In the genomic region with DNA sequence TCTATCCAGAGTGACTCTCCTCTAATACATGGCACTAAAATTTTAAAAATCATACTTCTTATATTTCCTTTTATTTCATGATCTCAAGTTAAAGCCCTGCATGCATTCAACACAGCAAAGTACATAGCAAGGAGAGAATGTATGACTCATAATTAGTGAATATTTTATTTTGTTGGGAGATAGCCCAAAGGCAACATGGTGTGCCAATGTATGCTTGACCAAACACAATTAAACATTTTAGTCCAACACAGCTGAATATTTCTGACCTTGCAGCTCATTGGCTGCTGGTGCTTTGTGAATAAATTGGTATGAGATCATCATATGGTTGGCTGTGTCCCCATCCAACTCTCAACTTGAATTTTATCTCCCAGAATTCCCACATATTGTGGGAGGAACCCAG, we compare ENCODE assay signal across 18 cellular contexts.
DNase-seq lines count a peak whose midpoint lies in the region; ATAC-seq and TF ChIP-seq lines count a peak whose summit lies in the region.
"Had no signal": no experiment of that assay in that cellular context is flagged by ENCODE, and none has a peak within 500 bp of the region (broad histone marks: within the 10 kb centered on the region; RNA-seq: fewer than 3 reads in every experiment).

No MANE protein-coding gene starts in this region.

- H3K4me3 Mint-ChIP-seq in activated CD8-positive, alpha-beta T cell treated with anti-CD3 and anti-CD28 coated beads for 36 hours: no peak overlapping the region
- H3K4me3 Mint-ChIP-seq in mesothelial cell of epicardium: no peak overlapping the region
- H3K4me3 Mint-ChIP-seq: activated CD4-positive, alpha-beta memory T cell treated with anti-CD3 and anti-CD28 coated beads, Interleukin-2, amount 10 ng/mL, durations not matched to agents 7 days and 5 days; activated T-helper 17 cell treated with anti-CD3 and anti-CD28 coated beads, Interleukin-2, amount 50 U/mL, for 72 hours; IgD-negative memory B cell; nephron had no signal

- H3K4me3 ChIP-seq in mammary epithelial cell (replicated peaks in 1 of 3; ENCODE audit: insufficient read depth in 1 of 3, low read depth in 2 of 3, low read length in 3 of 3): no peak overlapping the region
- H3K4me3 ChIP-seq: right atrium auricular region, tibial nerve had no signal

- dilution Hi-C loops in mammary epithelial cell (cut with HindIII; ENCODE audit: low sequenced_read_pairs): no loop called here

- no peaks in the 10 kb centered on the region for H3K4me1 ChIP-seq in mammary epithelial cell (ENCODE audit: insufficient read depth, low read length)
- H3K4me1 ChIP-seq: right atrium auricular region had no signal

- no peak overlapping the region for H3K9ac ChIP-seq in mammary epithelial cell (ENCODE audit: insufficient read depth, low read length)

- ATAC-seq in GM18907 (IDR thresholded peaks at IDR 0.05; ENCODE audit: unreplicated experiment) (no peak), GM19023 (IDR thresholded peaks at IDR 0.05; ENCODE audit: unreplicated experiment) (no peak)
- no peak for ATAC-seq in activated CD8-positive, alpha-beta T cell treated with anti-CD3 and anti-CD28 coated beads for 36 hours
- ATAC-seq: activated T-helper 17 cell treated with anti-CD3 and anti-CD28 coated beads, Interleukin-2, amount 50 U/mL, for 72 hours had no signal

- H3K36me3 Mint-ChIP-seq in activated CD8-positive, alpha-beta T cell treated with anti-CD3 and anti-CD28 coated beads for 36 hours (ENCODE audit: low read depth): no peaks in the 10 kb centered on the region
- H3K36me3 Mint-ChIP-seq in mesothelial cell of epicardium: no peaks in the 10 kb centered on the region
- H3K36me3 Mint-ChIP-seq: IgD-negative memory B cell had no signal

- no peaks in the 10 kb centered on the region for H3K79me2 ChIP-seq in mammary epithelial cell (ENCODE audit: insufficient read depth, low read length)

- POLR2A ChIA-PET in activated CD8-positive, alpha-beta T cell treated with anti-CD3 and anti-CD28 coated beads for 36 hours (lab: Charles Lee): no interaction called here

- H3K27me3 ChIP-seq in mammary epithelial cell (ENCODE audit: insufficient read depth, low read length): no peaks in the 10 kb centered on the region
- H3K27me3 ChIP-seq: right atrium auricular region, tibial nerve had no signal

- TF ChIP-seq CTCF in AG09319 (IDR thresholded peaks at IDR 0.05; ENCODE audit: low read depth, low read length): no peak
- TF ChIP-seq CTCF in mammary epithelial cell (conservative IDR thresholded peaks at IDR 0.05 in 1 of 2, IDR thresholded peaks at IDR 0.05 in 1 of 2; ENCODE audit: extremely low read depth in 1 of 2, insufficient read depth in 1 of 2, low read depth in 1 of 2, low read length in 2 of 2): no peak
- TF ChIP-seq CTCF in activated CD8-positive, alpha-beta T cell treated with anti-CD3 and anti-CD28 coated beads for 36 hours (IDR thresholded peaks at IDR 0.05): no peak
- no peak for TF ChIP-seq CTCF in mesothelial cell of epicardium (IDR thresholded peaks at IDR 0.05; ENCODE audit: unreplicated experiment)

- H3K4me2 ChIP-seq in mammary epithelial cell (ENCODE audit: insufficient read depth, low read depth, low read length): no peak overlapping the region

- intact Hi-C loops in mammary epithelial cell (cut with micrococcal nuclease): no loop called here
- intact Hi-C loops in activated CD8-positive, alpha-beta T cell treated with anti-CD3 and anti-CD28 coated beads for 36 hours (cut with micrococcal nuclease): no loop called here

- CTCF ChIA-PET in mammary epithelial cell (lab: Charles Lee; ENCODE audit: low non-redundant PET): no interaction called here
- CTCF ChIA-PET in activated CD8-positive, alpha-beta T cell treated with anti-CD3 and anti-CD28 coated beads for 36 hours (lab: Charles Lee): no interaction called here

- H3K27ac Mint-ChIP-seq in activated CD8-positive, alpha-beta T cell treated with anti-CD3 and anti-CD28 coated beads for 36 hours: no peak overlapping the region
- no peak overlapping the region for H3K27ac Mint-ChIP-seq in mesothelial cell of epicardium
- H3K27ac Mint-ChIP-seq: activated CD4-positive, alpha-beta memory T cell treated with anti-CD3 and anti-CD28 coated beads, Interleukin-2, amount 10 ng/mL, durations not matched to agents 7 days and 5 days; activated T-helper 17 cell treated with anti-CD3 and anti-CD28 coated beads, Interleukin-2, amount 50 U/mL, for 72 hours; IgD-negative memory B cell; nephron had no signal

- H4K20me1 ChIP-seq in mammary epithelial cell (ENCODE audit: insufficient read depth, low read length): no peaks in the 10 kb centered on the region

- no peak overlapping the region for H3K27ac ChIP-seq in mammary epithelial cell (ENCODE audit: insufficient read depth, low read depth, low read length)
- H3K27ac ChIP-seq: right atrium auricular region, tibial nerve had no signal

- no peaks in the 10 kb centered on the region for H3K9me3 Mint-ChIP-seq in activated CD8-positive, alpha-beta T cell treated with anti-CD3 and anti-CD28 coated beads for 36 hours
- peaks cover 22% of the 10 kb centered on the region for H3K9me3 Mint-ChIP-seq in mesothelial cell of epicardium

- no peak overlapping the region for H2AFZ ChIP-seq in mammary epithelial cell (ENCODE audit: low read depth, low read length)

- H3K4me1 Mint-ChIP-seq in activated CD8-positive, alpha-beta T cell treated with anti-CD3 and anti-CD28 coated beads for 36 hours (ENCODE audit: low read depth): no peaks in the 10 kb centered on the region
- H3K4me1 Mint-ChIP-seq in mesothelial cell of epicardium: no peaks in the 10 kb centered on the region
- H3K4me1 Mint-ChIP-seq: activated CD4-positive, alpha-beta memory T cell treated with anti-CD3 and anti-CD28 coated beads, Interleukin-2, amount 10 ng/mL, durations not matched to agents 7 days and 5 days; activated T-helper 17 cell treated with anti-CD3 and anti-CD28 coated beads, Interleukin-2, amount 50 U/mL, for 72 hours; IgD-negative memory B cell had no signal

- no peaks in the 10 kb centered on the region for H3K36me3 ChIP-seq in mammary epithelial cell (ENCODE audit: insufficient read depth, low read length)
- H3K36me3 ChIP-seq: right atrium auricular region, tibial nerve had no signal

- no peaks in the 10 kb centered on the region for H3K9me3 ChIP-seq in mammary epithelial cell (replicated peaks; ENCODE audit: insufficient read depth, low read length)
- H3K9me3 ChIP-seq: right atrium auricular region, tibial nerve had no signal

- H3K27me3 Mint-ChIP-seq in activated CD8-positive, alpha-beta T cell treated with anti-CD3 and anti-CD28 coated beads for 36 hours: no peaks in the 10 kb centered on the region
- H3K27me3 Mint-ChIP-seq in mesothelial cell of epicardium (ENCODE audit: low read depth): peaks cover 7% of the 10 kb centered on the region
- H3K27me3 Mint-ChIP-seq: activated CD4-positive, alpha-beta memory T cell treated with anti-CD3 and anti-CD28 coated beads, Interleukin-2, amount 10 ng/mL, durations not matched to agents 7 days and 5 days; activated T-helper 17 cell treated with anti-CD3 and anti-CD28 coated beads, Interleukin-2, amount 50 U/mL, for 72 hours had no signal

- no TSS peak for BruUV-seq in mammary epithelial cell (replicated peaks; lab: Mats Ljungman, UMichigan)

- DNase-seq in AG09319 (ENCODE audit: extremely low read depth, low read depth): peak; percentile 71
- DNase-seq in M059J (ENCODE audit: low read depth): peak; percentile 92
- peak; percentile 41 for DNase-seq in mammary epithelial cell
- DNase-seq in kidney glomerular epithelial cell (lab: John Stamatoyannopoulos, UW): peak; percentile 84
- DNase-seq in activated CD8-positive, alpha-beta T cell treated with anti-CD3 and anti-CD28 coated beads for 36 hours: no peak
- no peak for DNase-seq in mesothelial cell of epicardium (ENCODE audit: low spot score in 2 of 2, unreplicated experiment in 2 of 2)
- DNase-seq: activated CD4-positive, alpha-beta memory T cell treated with anti-CD3 and anti-CD28 coated beads, Interleukin-2, amount 10 ng/mL, durations not matched to agents 7 days and 5 days; AML-193; amygdala; NCI-H1105 treated with DMSO at 0.1 percent for 48 hours; stimulated activated CD4-positive, alpha-beta T cell treated with anti-CD3 and anti-CD28 coated beads, Interleukin-4, amount 100 ng/mL, for 24 hours had no signal

- in situ Hi-C loops in mammary epithelial cell (cut with MboI; ENCODE audit: low sequenced_read_pairs in 2 of 2): no loop called here

Comparison
In these comparisons a context has a peak if more than half of its experiments do, and no peak if none do; other contexts are left out.
1. DNase-seq: peak in AG09319 (single experiment), M059J (single experiment), mammary epithelial cell (single experiment) and kidney glomerular epithelial cell (single experiment); none in activated CD8-positive, alpha-beta T cell treated with anti-CD3 and anti-CD28 coated beads for 36 hours (single experiment) and mesothelial cell of epicardium (0 of 2).